In genomic region chr2:232280341-232280740, GRCh38 we compare ENCODE assay signal across 30 cellular contexts.
"Had no signal": no experiment of that assay in that cellular context is flagged by ENCODE, and none has a peak within 500 bp of the region (broad histone marks: within the 10 kb centered on the region; RNA-seq: fewer than 3 reads in every experiment).

No MANE protein-coding gene starts in this region.

- H3K9ac ChIP-seq: KMS-11 had no signal

- H3K9me3 ChIP-seq: ascending aorta had no signal

- DNase-seq: activated B cell treated with CpG ODN at 0.5 μM for 24 hours; activated CD4-positive, alpha-beta memory T cell treated with anti-CD3 and anti-CD28 coated beads for 36 hours; activated CD4-positive, alpha-beta T cell treated with anti-CD3 and anti-CD28 coated beads for 4 hours; activated CD4-positive, alpha-beta T cell treated with anti-CD3 and anti-CD28 coated beads, Interleukin-2, amount 50 U/mL, for 1 hour; activated CD4-positive, CD25-positive, alpha-beta regulatory T cell treated with anti-CD3 and anti-CD28 coated beads, Interleukin-2, amount 50 U/mL, for 72 hours; activated CD8-positive, alpha-beta memory T cell treated with anti-CD3 and anti-CD28 coated beads, Interleukin-2, amount 50 U/mL, for 4 hours; activated naive CD4-positive, alpha-beta T cell treated with anti-CD3 and anti-CD28 coated beads, Interleukin-2, amount 10 ng/mL, durations not matched to agents 7 days and 5 days; activated naive CD8-positive, alpha-beta T cell treated with anti-CD3 and anti-CD28 coated beads, Interleukin-2, amount 50 U/mL, for 24 hours; activated T-cell treated with anti-CD3 and anti-CD28 coated beads for 4 hours; activated T-cell treated with anti-CD3 and anti-CD28 coated beads, Interleukin-2, amount 50 U/mL, for 4 hours; amniotic stem cell; caudate nucleus; MM.1S; MV-4-11; NCI-H1092; NCI-H1436 treated with DMSO at 0.1 percent for 48 hours; NCI-H1694 treated with DMSO at 0.1 percent for 48 hours; NCI-H2029; NCI-H345; NCI-H524 treated with DMSO at 0.1 percent for 48 hours; PC-9; SW 1271; T-helper 1 cell; T-helper 2 cell; T-helper 9 cell had no signal

- ATAC-seq: activated naive CD8-positive, alpha-beta T cell treated with anti-CD3 and anti-CD28 coated beads, Interleukin-2, amount 50 U/mL, for 24 hours; activated T-cell treated with anti-CD3 and anti-CD28 coated beads, Interleukin-2, amount 50 U/mL, for 4 hours; Right ventricle myocardium inferior had no signal

- H3K4me2 ChIP-seq: KMS-11, PC-9 had no signal

- H2AFZ ChIP-seq: PC-9 had no signal

- H3K27me3 ChIP-seq: ascending aorta had no signal

- H3K4me1 ChIP-seq: ascending aorta had no signal

- H3K27ac ChIP-seq: ascending aorta, KMS-11, PC-9, RWPE1, VCaP had no signal

- H3K4me3 ChIP-seq: ascending aorta, PC-9 had no signal

- H3K36me3 ChIP-seq: ascending aorta had no signal
